Comparison of ENCODE assay signal across 27 cellular contexts in the genomic region with DNA sequence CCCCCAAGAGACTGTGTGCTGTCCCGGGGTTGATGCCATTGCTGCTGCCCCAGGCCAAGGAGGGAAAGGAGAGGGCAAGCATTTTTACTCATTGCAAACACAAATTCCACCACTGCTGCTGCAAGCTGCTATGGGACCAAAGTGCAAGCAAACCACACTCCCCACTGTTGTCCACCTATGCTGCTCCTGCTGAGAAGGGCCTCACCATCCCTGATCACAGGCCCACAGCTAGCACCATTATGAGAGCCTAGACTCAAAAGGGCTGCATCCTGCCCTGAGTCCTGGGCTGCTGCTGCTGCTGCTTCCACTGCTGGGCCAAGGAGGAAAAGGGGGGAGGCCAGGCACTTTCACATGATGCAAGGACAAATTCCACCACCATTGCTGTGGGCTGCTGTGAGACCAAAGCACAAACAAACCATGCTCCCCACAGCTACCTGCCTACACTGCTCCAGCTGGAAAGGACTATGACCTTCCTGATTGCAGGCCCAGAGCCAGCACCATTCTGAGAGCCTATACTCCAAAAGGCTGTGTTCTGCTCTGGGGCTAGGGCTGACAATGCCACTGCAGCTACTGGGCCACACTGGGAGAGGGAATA.
"Had no signal": no experiment of that assay in that cellular context is flagged by ENCODE, and none has a peak within 500 bp of the region (broad histone marks: within the 10 kb centered on the region; RNA-seq: fewer than 3 reads in every experiment).

No MANE protein-coding gene starts in this region.

- H3K36me3 Mint-ChIP-seq: activated naive CD8-positive, alpha-beta T cell treated with anti-CD3 and anti-CD28 coated beads, Interleukin-2, amount 10 ng/mL, durations not matched to agents 7 days and 5 days had no signal

- H3K27ac ChIP-seq: body of pancreas, breast epithelium, KMS-11, PC-9, WERI-Rb-1 had no signal

- H3K9ac ChIP-seq: KMS-11 had no signal

- H2AFZ ChIP-seq: PC-9 had no signal

- H3K36me3 ChIP-seq: breast epithelium, WERI-Rb-1 had no signal

- H3K4me1 Mint-ChIP-seq: activated CD4-positive, alpha-beta T cell treated with anti-CD3 and anti-CD28 coated beads, Interleukin-2, amount 10 ng/mL, durations not matched to agents 24 days and 14 days; activated naive CD4-positive, alpha-beta T cell treated with anti-CD3 and anti-CD28 coated beads, Interleukin-2, amount 50 U/mL, for 24 hours; activated naive CD8-positive, alpha-beta T cell treated with anti-CD3 and anti-CD28 coated beads, Interleukin-2, amount 10 ng/mL, durations not matched to agents 7 days and 5 days had no signal

- H3K27ac Mint-ChIP-seq: activated CD4-positive, alpha-beta T cell treated with anti-CD3 and anti-CD28 coated beads, Interleukin-2, amount 10 ng/mL, durations not matched to agents 24 days and 14 days; activated CD8-positive, alpha-beta T cell treated with anti-CD3 and anti-CD28 coated beads for 36 hours; activated naive CD4-positive, alpha-beta T cell treated with anti-CD3 and anti-CD28 coated beads, Interleukin-2, amount 50 U/mL, for 24 hours; activated naive CD8-positive, alpha-beta T cell treated with anti-CD3 and anti-CD28 coated beads, Interleukin-2, amount 10 ng/mL, durations not matched to agents 7 days and 5 days; activated T-helper 2 cell treated with anti-CD3 and anti-CD28 coated beads, Interferon-gamma antibody, Interleukin-2, Interleukin-4, amounts not matched to agents 10 μg/mL and 5 μg/mL and 100 μg/mL, durations not matched to agents 14 hours and 24 hours and 36 hours had no signal

- H3K4me1 ChIP-seq: body of pancreas, breast epithelium had no signal

- DNase-seq: activated CD4-positive, alpha-beta T cell treated with anti-CD3 and anti-CD28 coated beads, Interleukin-2, amount 10 ng/mL, durations not matched to agents 24 days and 14 days; activated CD4-positive, alpha-beta T cell treated with anti-CD3 and anti-CD28 coated beads, Interleukin-2, amount 50 U/mL, for 4 hours; activated CD8-positive, alpha-beta T cell treated with anti-CD3 and anti-CD28 coated beads for 36 hours; activated gamma-delta T cell; activated naive CD4-positive, alpha-beta T cell treated with Interleukin-2 at 50 U/mL for 16 hours; activated naive CD8-positive, alpha-beta T cell treated with anti-CD3 and anti-CD28 coated beads, Interleukin-2, amount 10 ng/mL, durations not matched to agents 7 days and 5 days; activated T-cell treated with anti-CD3 and anti-CD28 coated beads, Interleukin-2, amount 50 U/mL, for 1 hour; body of pancreas; NCI-H1092 treated with DMSO at 0.1 percent for 48 hours; NCI-H146; NCI-H187; NCI-H2029 treated with DMSO at 0.1 percent for 48 hours; NCI-H2107; NCI-H2171 treated with DMSO at 0.1 percent for 48 hours; NCI-H2227 treated with DMSO at 0.1 percent for 48 hours; NCI-H446; NCI-H510A treated with DMSO at 0.1 percent for 48 hours; NCI-H526 treated with DMSO at 0.1 percent for 48 hours; NCI-H774; PC-9; Right ventricle myocardium superior; T1000; WERI-Rb-1 had no signal

- H3K27me3 Mint-ChIP-seq: activated CD4-positive, alpha-beta T cell treated with anti-CD3 and anti-CD28 coated beads, Interleukin-2, amount 10 ng/mL, durations not matched to agents 24 days and 14 days; activated CD8-positive, alpha-beta T cell treated with anti-CD3 and anti-CD28 coated beads for 36 hours; activated naive CD4-positive, alpha-beta T cell treated with anti-CD3 and anti-CD28 coated beads, Interleukin-2, amount 50 U/mL, for 24 hours; activated naive CD8-positive, alpha-beta T cell treated with anti-CD3 and anti-CD28 coated beads, Interleukin-2, amount 10 ng/mL, durations not matched to agents 7 days and 5 days had no signal

- H3K4me3 ChIP-seq: body of pancreas, breast epithelium, PC-9 had no signal

- ATAC-seq: activated CD8-positive, alpha-beta T cell treated with anti-CD3 and anti-CD28 coated beads for 36 hours; body of pancreas had no signal

- H3K27me3 ChIP-seq: body of pancreas had no signal

- H3K4me2 ChIP-seq: KMS-11, PC-9 had no signal

- H3K4me3 Mint-ChIP-seq: activated CD4-positive, alpha-beta T cell treated with anti-CD3 and anti-CD28 coated beads, Interleukin-2, amount 10 ng/mL, durations not matched to agents 24 days and 14 days; activated CD8-positive, alpha-beta T cell treated with anti-CD3 and anti-CD28 coated beads for 36 hours; activated naive CD4-positive, alpha-beta T cell treated with anti-CD3 and anti-CD28 coated beads, Interleukin-2, amount 50 U/mL, for 24 hours; activated naive CD8-positive, alpha-beta T cell treated with anti-CD3 and anti-CD28 coated beads, Interleukin-2, amount 10 ng/mL, durations not matched to agents 7 days and 5 days had no signal

- H3K9me3 ChIP-seq: body of pancreas had no signal
